ENCODE assay signal across 1 cellular context in genomic region chr3:19399356-19399755, GRCh38.
TF ChIP-seq lines count a peak whose summit lies in the region.

No MANE protein-coding gene starts in this region.

TF ChIP-seq in H1, 55 proteins besides CTCF, POLR2A, EP300 and RAD21 (continued from another document):
- no peak for TF ChIP-seq CHD7 (IDR thresholded peaks at IDR 0.05; ENCODE audit: insufficient replicate concordance, low read length)
- no peak for TF ChIP-seq USF2 (IDR thresholded peaks at IDR 0.05; ENCODE audit: low read length)
- TF ChIP-seq CHD2 (IDR thresholded peaks at IDR 0.05; ENCODE audit: low read length): no peak
- TF ChIP-seq JUN (IDR thresholded peaks at IDR 0.05; ENCODE audit: low read depth, low read length): no peak
- no peak for TF ChIP-seq GTF2F1 (IDR thresholded peaks at IDR 0.05; ENCODE audit: borderline replicate concordance, low read depth, low read length)
- TF ChIP-seq JUND (IDR thresholded peaks at IDR 0.05; ENCODE audit: low read length): no peak
- no peak for TF ChIP-seq BRCA1 (IDR thresholded peaks at IDR 0.05; ENCODE audit: low read depth, low read length)
- no peak for TF ChIP-seq HDAC2 (IDR thresholded peaks at IDR 0.05; ENCODE audit: borderline replicate concordance in 1 of 2, low read depth in 2 of 2, low read length in 2 of 2)
- no peak for TF ChIP-seq TAF1 (IDR thresholded peaks at IDR 0.05; ENCODE audit: low read depth, low read length)
- no peak for TF ChIP-seq E2F6 (IDR thresholded peaks at IDR 0.05)
- TF ChIP-seq EGR1 (IDR thresholded peaks at IDR 0.05; ENCODE audit: borderline replicate concordance, low read depth, low read length): no peak
